In genomic region chr3:184174646-184175492, GRCh38 we compare ENCODE assay signal across 1 cellular context.
A peak's percentile ranks its signal among the peaks of the same experiment; 100 is the strongest.
TF ChIP-seq lines count a peak whose summit lies in the region.

Gene AP2M1 (plus strand): TSS chr3:184174855. CDS start chr3:184176994, 2,139 bp downstream.

TF ChIP-seq in HepG2, 621 proteins besides CTCF, POLR2A, EP300 and RAD21 (continued from another document and continues in another):
- no peak for TF ChIP-seq ZNF703 (CRISPR knock-in tag; IDR thresholded peaks at IDR 0.05; ENCODE audit: borderline replicate concordance)
- no peak for TF ChIP-seq SATB2 (CRISPR knock-in tag; IDR thresholded peaks at IDR 0.05)
- 0 out of 2 replicates have a peak, but pooled peaks have one; percentile 31 for TF ChIP-seq ARNTL (CRISPR knock-in tag; IDR thresholded peaks at IDR 0.05)
- no peak for TF ChIP-seq KAT2B (IDR thresholded peaks at IDR 0.05; ENCODE audit: borderline replicate concordance, low read depth, low read length)
- no peak for TF ChIP-seq FOXO4 (CRISPR knock-in tag; conservative IDR thresholded peaks at IDR 0.05)
- TF ChIP-seq ZNF691 (CRISPR knock-in tag; IDR thresholded peaks at IDR 0.05; ENCODE audit: borderline replicate concordance, low read depth): no peak
- peak; percentile 53; the same call in 1 of the 2 replicates for TF ChIP-seq ZNF749 (CRISPR knock-in tag; IDR thresholded peaks at IDR 0.05; ENCODE audit: borderline replicate concordance)
- no peak for TF ChIP-seq ZBTB40 (IDR thresholded peaks at IDR 0.05)
- no peak; the same call in 1 of the 2 replicates for TF ChIP-seq ZBTB40 (CRISPR knock-in tag; IDR thresholded peaks at IDR 0.05)
- no peak for TF ChIP-seq ZNF382 (CRISPR knock-in tag; IDR thresholded peaks at IDR 0.05; ENCODE audit: borderline replicate concordance)
- TF ChIP-seq ZMYM4 (CRISPR knock-in tag; IDR thresholded peaks at IDR 0.05): peak; percentile 44; the same call in 1 of the 2 replicates
- no peak for TF ChIP-seq ZNF33A (CRISPR knock-in tag; IDR thresholded peaks at IDR 0.05; ENCODE audit: borderline replicate concordance)
- TF ChIP-seq ASH2L (IDR thresholded peaks at IDR 0.05; ENCODE audit: insufficient read length, low read depth, low read length): no peak
- TF ChIP-seq ZMYM3 (CRISPR knock-in tag; IDR thresholded peaks at IDR 0.05): no peak
- TF ChIP-seq ZSCAN30 (CRISPR knock-in tag; IDR thresholded peaks at IDR 0.05): no peak
- TF ChIP-seq HMGA1 (CRISPR knock-in tag; conservative IDR thresholded peaks at IDR 0.05): no peak
- no peak; the same call in none of the 2 replicates for TF ChIP-seq ZNF768 (CRISPR knock-in tag; IDR thresholded peaks at IDR 0.05)
- 0 out of 2 replicates have a peak, but pooled peaks have one; percentile 75 for TF ChIP-seq ARID2 (CRISPR knock-in tag; IDR thresholded peaks at IDR 0.05; ENCODE audit: borderline replicate concordance)
- no peak for TF ChIP-seq ZFP62 (CRISPR knock-in tag; IDR thresholded peaks at IDR 0.05)
- no peak for TF ChIP-seq CHD4 (IDR thresholded peaks at IDR 0.05; ENCODE audit: borderline replicate concordance, low read length)
- no peak for TF ChIP-seq BHLHE40 (IDR thresholded peaks at IDR 0.05; ENCODE audit: low read length)
- no peak; the same call in 1 of the 2 replicates for TF ChIP-seq MEF2D (CRISPR knock-in tag; IDR thresholded peaks at IDR 0.05)
- TF ChIP-seq SRY (CRISPR knock-in tag; IDR thresholded peaks at IDR 0.05): no peak
- TF ChIP-seq CBX2 (IDR thresholded peaks at IDR 0.05; ENCODE audit: low read depth, low read length): no peak
- TF ChIP-seq CBX2 (CRISPR knock-in tag; IDR thresholded peaks at IDR 0.05; ENCODE audit: low read depth): no peak
- peak; percentile 81 for TF ChIP-seq ZFX (CRISPR knock-in tag; IDR thresholded peaks at IDR 0.05; ENCODE audit: low read depth)
- TF ChIP-seq RNF219 (CRISPR knock-in tag; IDR thresholded peaks at IDR 0.05): no peak
- TF ChIP-seq ZNF333 (CRISPR knock-in tag; IDR thresholded peaks at IDR 0.05; ENCODE audit: borderline replicate concordance): peak; percentile 50; the same call in 1 of the 2 replicates
- no peak for TF ChIP-seq ZNF562 (CRISPR knock-in tag; IDR thresholded peaks at IDR 0.05; ENCODE audit: borderline replicate concordance)
- peak; percentile 92 for TF ChIP-seq MAZ (IDR thresholded peaks at IDR 0.05; ENCODE audit: borderline replicate concordance, low read depth, low read length)
- peak; percentile 82 for TF ChIP-seq MAZ (CRISPR knock-in tag; IDR thresholded peaks at IDR 0.05; ENCODE audit: low read depth)
- no peak for TF ChIP-seq EHMT2 (IDR thresholded peaks at IDR 0.05; ENCODE audit: borderline replicate concordance, low read depth, low read length)
- TF ChIP-seq ZNF510 (CRISPR knock-in tag; IDR thresholded peaks at IDR 0.05; ENCODE audit: low read depth): no peak
- peak; percentile 82 for TF ChIP-seq ZNF687 (CRISPR knock-in tag; IDR thresholded peaks at IDR 0.05)
- peak; percentile 67 for TF ChIP-seq THAP9 (CRISPR knock-in tag; IDR thresholded peaks at IDR 0.05; ENCODE audit: borderline replicate concordance)
- TF ChIP-seq TCF7L2 (IDR thresholded peaks at IDR 0.05; ENCODE audit: low read depth, low read length): no peak
- TF ChIP-seq SRSF9 (IDR thresholded peaks at IDR 0.05; ENCODE audit: borderline replicate concordance, insufficient read depth, low read depth, low read length, poor library complexity, severe bottlenecking): no peak
- no peak for TF ChIP-seq CHD2 (IDR thresholded peaks at IDR 0.05; ENCODE audit: low read depth, low read length)
- no peak for TF ChIP-seq PHF5A (CRISPR knock-in tag; IDR thresholded peaks at IDR 0.05; ENCODE audit: low read depth, unreplicated experiment)
- TF ChIP-seq GLMP (CRISPR knock-in tag; IDR thresholded peaks at IDR 0.05; ENCODE audit: borderline replicate concordance): no peak
- TF ChIP-seq ZNF709 (CRISPR knock-in tag; IDR thresholded peaks at IDR 0.05): peak; percentile 83
- no peak for TF ChIP-seq ZNF737 (CRISPR knock-in tag; IDR thresholded peaks at IDR 0.05; ENCODE audit: borderline replicate concordance)
